In genomic region chr14:69317780-69318179, GRCh38 we compare ENCODE assay signal across 12 cellular contexts. TPM values are rescaled to one million over a fixed set of nuclear protein-coding genes. Genes with fewer than 3 reads are reported as not detected.
DNase-seq lines count a peak whose midpoint lies in the region; ATAC-seq and TF ChIP-seq lines count a peak whose summit lies in the region.
"Had no signal": no experiment of that assay in that cellular context is flagged by ENCODE, and none has a peak within 500 bp of the region (broad histone marks: within the 10 kb centered on the region; RNA-seq: fewer than 3 reads in every experiment).

No MANE protein-coding gene starts in this region.

- H3K4me3 ChIP-seq in AG04450 (ENCODE audit: low read depth, low read length) (no peak overlapping the region), duodenal mucosa (ENCODE audit: low read depth in 1 of 2, low read length in 2 of 2) (no peak overlapping the region)

- TF ChIP-seq CTCF in AG04450 (IDR thresholded peaks at IDR 0.05; ENCODE audit: low read depth, low read length) (no peak), osteocyte (IDR thresholded peaks at IDR 0.05) (no peak)

- ATAC-seq in HG02973 (IDR thresholded peaks at IDR 0.05; ENCODE audit: unreplicated experiment): no peak
- ATAC-seq: activated CD4-positive, CD25-positive, alpha-beta regulatory T cell treated with anti-CD3 and anti-CD28 coated beads, Interleukin-2, amount 50 U/mL, for 24 hours had no signal

- H3K4me1 ChIP-seq in duodenal mucosa (ENCODE audit: control insufficient read depth in 1 of 2, insufficient read depth in 2 of 2, low read length in 2 of 2): peaks cover 13 to 14% of the 10 kb centered on the region in 2 donors

- H3K9me3 Mint-ChIP-seq in osteocyte (ENCODE audit: unreplicated experiment): no peaks in the 10 kb centered on the region

- H3K27me3 ChIP-seq in AG04450 (ENCODE audit: control insufficient read depth, insufficient read depth, low read length): no peaks in the 10 kb centered on the region
- no peaks in the 10 kb centered on the region for H3K27me3 ChIP-seq in duodenal mucosa (ENCODE audit: control insufficient read depth in 1 of 2, insufficient read depth in 2 of 2, low read length in 2 of 2)

- POLR2A ChIA-PET in AG04450 (lab: Yijun Ruan, JAX): no interaction called here

- H3K9ac ChIP-seq in duodenal mucosa (ENCODE audit: low read depth in 1 of 2, low read length in 2 of 2): no peak overlapping the region
- H3K9ac ChIP-seq: KMS-11 had no signal

- H3K9me3 ChIP-seq in AG04450 (ENCODE audit: control insufficient read depth, insufficient read depth, low read length): peaks cover 3% of the 10 kb centered on the region
- no peaks in the 10 kb centered on the region for H3K9me3 ChIP-seq in duodenal mucosa (ENCODE audit: control insufficient read depth in 1 of 2, low read length in 2 of 2)

- DNase-seq in AG04450 (ENCODE audit: low read depth, low spot score) (no peak), NOMO-1 (lab: John Stamatoyannopoulos, UW; ENCODE audit: unreplicated experiment in 2 of 2) (peak; percentile 43 to 69), osteocyte (ENCODE audit: extremely low spot score, unreplicated experiment) (no peak), GDM1 (lab: John Stamatoyannopoulos, UW) (no peak), GM19238 (ENCODE audit: insufficient read length, low spot score) (no peak)
- DNase-seq in activated T-cell treated with anti-CD3 and anti-CD28 coated beads, Interleukin-2, amount 50 U/mL, for 48 hours: no peak
- DNase-seq: occipital lobe; stimulated activated CD4-positive, alpha-beta T cell treated with anti-CD3 and anti-CD28 coated beads, Interleukin-4, amount 100 ng/mL, for 24 hours had no signal

- H3K27ac ChIP-seq in AG04450 (ENCODE audit: low read depth, low read length) (peak overlapping the region; percentile 58), duodenal mucosa (ENCODE audit: low read depth, low read length) (peak overlapping the region; percentile 40)
- H3K27ac ChIP-seq: KMS-11 had no signal

- H3K27me3 Mint-ChIP-seq in osteocyte (ENCODE audit: unreplicated experiment): no peaks in the 10 kb centered on the region

- H3K36me3 ChIP-seq in duodenal mucosa (ENCODE audit: control insufficient read depth in 1 of 2, insufficient read depth in 2 of 2, low read length in 2 of 2): no peaks in the 10 kb centered on the region

- no peaks in the 10 kb centered on the region for H3K36me3 Mint-ChIP-seq in osteocyte (ENCODE audit: unreplicated experiment)

- H3K27ac Mint-ChIP-seq in osteocyte (ENCODE audit: unreplicated experiment): peak overlapping the region; percentile 83

- H3K4me1 Mint-ChIP-seq in osteocyte (ENCODE audit: unreplicated experiment): peaks cover 34% of the 10 kb centered on the region

- no peak overlapping the region for H3K4me3 Mint-ChIP-seq in osteocyte (ENCODE audit: unreplicated experiment)

- CTCF ChIA-PET in AG04450 (lab: Charles Lee): interaction anchor here (0.6 to 1.5 kb wide), 2 partner anchors 76 to 257 kb away, joined by 3 to 4 read pairs; partner anchors contain the start of gene CCDC177

RNA-seq across cellular contexts. Expression of gene GALNT16, which starts 57.8 kb away (rescaled TPM):
- polyA plus RNA-seq in AG04450 (2011; rRNA removed): 1.3 and 1.6 TPM in 2 replicates
- 1.1 and 1.5 TPM in 2 replicates for polyA minus RNA-seq in AG04450 (2011; rRNA and poly(A)+ RNA removed)
- 2.6 and 3.1 TPM in 2 replicates for total RNA-seq in osteocyte

Comparison
In these comparisons a context has a peak if more than half of its experiments do, and no peak if none do; other contexts are left out.
1. DNase-seq: peak in NOMO-1 (2 of 2); none in AG04450 (single experiment), osteocyte (single experiment), GDM1 (single experiment), GM19238 (single experiment) and activated T-cell treated with anti-CD3 and anti-CD28 coated beads, Interleukin-2, amount 50 U/mL, for 48 hours (0 of 2).